Comparison of ENCODE assay signal across 14 cellular contexts in genomic region chr14:75978249-75978731, GRCh38. TPM values are rescaled to one million over a fixed set of nuclear protein-coding genes. Genes with fewer than 3 reads are reported as not detected.
A peak's percentile ranks its signal among the peaks of the same experiment; 100 is the strongest.
DNase-seq lines count a peak whose midpoint lies in the region; ATAC-seq, FAIRE-seq and TF ChIP-seq lines count a peak whose summit lies in the region.
"Had no signal": no experiment of that assay in that cellular context is flagged by ENCODE, and none has a peak within 500 bp of the region (broad histone marks: within the 10 kb centered on the region; RNA-seq: fewer than 3 reads in every experiment).

No MANE protein-coding gene starts in this region.

- H3K4me1 Mint-ChIP-seq in IgD-negative memory B cell = peaks cover 36 to 40% (median 37%) of the 10 kb centered on the region in 3 donors

- no peaks in the 10 kb centered on the region for H3K79me2 ChIP-seq in GM12878 (ENCODE audit: control insufficient read depth, insufficient read depth, low read length)

- POLR2A ChIA-PET in GM12878 (lab: Charles Lee) = interaction anchor here (1.4 kb wide), 1 partner anchor 72 kb away, joined by 5 read pairs; no protein-coding TSS in a partner anchor

- no peak overlapping the region for H3K9ac ChIP-seq in GM12878 (ENCODE audit: control insufficient read depth, insufficient read depth, low read length)

- intact Hi-C loops in GM12878 (cut with micrococcal nuclease; ENCODE audit: unreplicated experiment) (loop anchor here (10.0 kb wide), 1 partner anchor 803 kb away; the partner anchor contains the start of gene TMED10), psoas muscle (cut with DNase I) (loop anchor here (2.0 to 10.0 kb wide), 3 partner anchors 36 to 173 kb away; no protein-coding TSS in a partner anchor)

- TF ChIP-seq RAD21 in GM12878 (IDR thresholded peaks at IDR 0.05; ENCODE audit: insufficient read depth, low read depth, low read length) = no peak

- peaks cover 6% of the 10 kb centered on the region for H3K36me3 Mint-ChIP-seq in IgD-negative memory B cell

- ATAC-seq in GM12878 = no peak
- no peak for ATAC-seq in psoas muscle
- ATAC-seq in GM18873 (IDR thresholded peaks at IDR 0.05; ENCODE audit: low FRiP score, unreplicated experiment) = no peak

- no peak for TF ChIP-seq EP300 in GM12878 (IDR thresholded peaks at IDR 0.05; ENCODE audit: borderline replicate concordance in 1 of 2, control insufficient read depth in 1 of 2, low read depth in 2 of 2, low read length in 2 of 2)

- RAD21 ChIA-PET in GM12878 (lab: Charles Lee; ENCODE audit: unreplicated experiment) = interaction anchor here (0.7 to 11.1 kb wide), 5 partner anchors 72 to 531 kb away, joined by 3 to 179 read pairs (median 3); no protein-coding TSS in a partner anchor

- H3K27ac Mint-ChIP-seq in IgD-negative memory B cell = peak overlapping the region; percentile 41 to 91 (median 74)

- no peak for TF ChIP-seq CTCF in GM12878 (IDR thresholded peaks at IDR 0.05 in 2 of 3, conservative IDR thresholded peaks at IDR 0.05 in 1 of 3; ENCODE audit: control insufficient read depth in 2 of 3, extremely low read depth in 1 of 3, insufficient read depth in 1 of 3, low read depth in 3 of 3, low read length in 3 of 3)
- no peak for TF ChIP-seq CTCF in psoas muscle (IDR thresholded peaks at IDR 0.05)

- no peak for TF ChIP-seq POLR2A in GM12878 (IDR thresholded peaks at IDR 0.05; ENCODE audit: low read depth, low read length)

- H3K36me3 ChIP-seq in GM12878 (ENCODE audit: control insufficient read depth in 2 of 2, insufficient read depth in 2 of 2, low read length in 1 of 2) (no peaks in the 10 kb centered on the region), psoas muscle (ENCODE audit: insufficient read depth in 1 of 2, low read depth in 1 of 2) (no peaks in the 10 kb centered on the region)
- H3K36me3 ChIP-seq: thyroid gland had no signal

- CTCF ChIA-PET in GM12878 (lab: Yijun Ruan, JAX) = interaction anchor here (0.9 to 15.4 kb wide), 9 partner anchors 7 to 298 kb away, joined by 3 to 390 read pairs (median 10); no protein-coding TSS in a partner anchor

- no peaks in the 10 kb centered on the region for H4K20me1 ChIP-seq in GM12878 (ENCODE audit: control insufficient read depth, insufficient read depth)

- H3K4me3 ChIP-seq in GM12878 = no peak overlapping the region
- peak overlapping the region; percentile 79 for H3K4me3 ChIP-seq in psoas muscle
- H3K4me3 ChIP-seq: thyroid gland had no signal

- no peak overlapping the region for H2AFZ ChIP-seq in GM12878 (ENCODE audit: control insufficient read depth, low read depth, low read length)

- 23% methylated on average over 10 of the region's 10 CpGs for WGBS in GM12878 (ENCODE audit: insufficient coverage, insufficient replicate concordance, low lambda C conversion rate, missing lambda C conversion rate)
- 66 to 74% (median 72%) methylated on average over 10 of the region's 10 CpGs for WGBS in psoas muscle, 3 donors

- H3K9me3 ChIP-seq in GM12878 (replicated peaks; ENCODE audit: control insufficient read depth, insufficient read depth, low read length) = no peaks in the 10 kb centered on the region
- H3K9me3 ChIP-seq in psoas muscle = no peaks in the 10 kb centered on the region
- H3K9me3 ChIP-seq: thyroid gland had no signal

- no TSS peak for BruUV-seq in GM12878 (replicated peaks; lab: Mats Ljungman, UMichigan)

- peak overlapping the region; percentile 65 for H3K4me2 ChIP-seq in GM12878 (ENCODE audit: control insufficient read depth, insufficient read depth)

- no peak for FAIRE-seq in GM12878 (lab: Jason Lieb, UNC)

- H3K27me3 ChIP-seq in GM12878 (replicated peaks in 1 of 2; ENCODE audit: control insufficient read depth in 2 of 2, insufficient read depth in 2 of 2, low read length in 1 of 2) (no peaks in the 10 kb centered on the region), psoas muscle (ENCODE audit: insufficient read depth in 3 of 3, low read length in 2 of 3) (no peaks in the 10 kb centered on the region)
- H3K27me3 ChIP-seq: thyroid gland had no signal

- SMC1A ChIA-PET in GM12878 (lab: Charles Lee; ENCODE audit: uncharacterized antibody, unreplicated experiment) = interaction anchor here (0.8 to 13.7 kb wide), 6 partner anchors 9 to 268 kb away, joined by 3 to 190 read pairs (median 4); no protein-coding TSS in a partner anchor

- in situ Hi-C loops in GM12878 (cut with MboI) = no loop called here

- peak; percentile 6 for DNase-seq in NK-92 treated with Interleukin-12 subunit alpha and Interleukin-12 subunit beta, amount 100 ng/mL, for 24 hours (lab: John Stamatoyannopoulos, UW)
- DNase-seq in NK-92 (lab: John Stamatoyannopoulos, UW; ENCODE audit: unreplicated experiment) (no peak), GM12878 (ENCODE audit: low read depth, low spot score) (no peak), psoas muscle (no peak), GM19238 (ENCODE audit: insufficient read length, low spot score) (no peak), dedifferentiated amniotic fluid mesenchymal stem cell (ENCODE audit: extremely low spot score) (no peak)
- DNase-seq: ACHN; activated effector memory CD4-positive, alpha-beta T cell treated with Interleukin-2 at 50 U/mL for 16 hours; effector memory CD4-positive, alpha-beta T cell; KG1; NCI-H774; thyroid gland had no signal

- H3K27ac ChIP-seq in GM12878 (ENCODE audit: control insufficient read depth, insufficient read depth) = no peak overlapping the region
- H3K27ac ChIP-seq in psoas muscle = no peak overlapping the region

- H3K27me3 Mint-ChIP-seq in IgD-negative memory B cell = no peaks in the 10 kb centered on the region

- peaks cover 22% of the 10 kb centered on the region for H3K4me1 ChIP-seq in GM12878 (ENCODE audit: control insufficient read depth, insufficient read depth, low read length)
- peaks cover 25% of the 10 kb centered on the region for H3K4me1 ChIP-seq in psoas muscle

- peak overlapping the region; percentile 35 to 94 (median 52) for H3K4me3 Mint-ChIP-seq in IgD-negative memory B cell

- no peaks in the 10 kb centered on the region for H3K9me3 Mint-ChIP-seq in IgD-negative memory B cell

TF ChIP-seq in GM12878, 131 proteins besides CTCF, POLR2A, EP300 and RAD21:
- no peak for TF ChIP-seq MYC (IDR thresholded peaks at IDR 0.05; ENCODE audit: insufficient read depth, insufficient read length, insufficient replicate concordance, low read length, severe bottlenecking)

RNA-seq across cellular contexts. Expression of gene TGFB3, which starts 3.5 kb away (rescaled TPM):
- 0.43 TPM for polyA plus RNA-seq in IgD-negative memory B cell
- 7.7 and 8.6 TPM in 2 replicates for total RNA-seq in GM12878 (2013; cell fraction: nucleolus; rRNA removed)
- total RNA-seq in GM12878 (2014; rRNA removed) = 0.76 and 0.79 TPM in 2 replicates
- 0.60 and 0.76 TPM in 2 replicates for total RNA-seq in GM12878 (2014; rRNA removed; fragmentation: Illumina TruSeq; extraction: Trizol)
- total RNA-seq in GM12878 (2021) = 1.1 and 2.0 TPM in 2 replicates
- 1.2 TPM for polyA plus RNA-seq in GM12878 (2011; ENCODE audit: low read depth)
- polyA plus RNA-seq in GM12878 (2011; rRNA removed) = 1.9 and 2.6 TPM in 2 replicates
- polyA plus RNA-seq in GM12878 (2011; cell fraction: cytosol; rRNA removed) = 2.4 and 2.5 TPM in 2 replicates
- polyA plus RNA-seq in GM12878 (2011; cell fraction: nucleus; rRNA removed) = 9.2 and 10.7 TPM in 2 replicates
- polyA plus RNA-seq in GM12878 (2012) = 1.5 and 2.0 TPM in 2 replicates
- polyA plus RNA-seq in GM12878 (2014; fragmentation: Illumina TruSeq; extraction: Trizol) = 1.4 TPM in 2 replicates
- polyA plus RNA-seq in GM12878 (2014; fragmentation: Nextera tagmentation; extraction: Ambion mirVana) = under 1 TPM; 0.27 to 0.47 TPM
- 0.56 and 1.3 TPM in 2 replicates for polyA plus RNA-seq in GM12878 (2014; rRNA removed)
- polyA plus RNA-seq in GM12878 (2016; fragmentation: Nextera tagmentation; extraction: Ambion mirVana) = under 1 TPM; 0.50 to 0.86 TPM
- polyA minus RNA-seq in GM12878 (2011; rRNA and poly(A)+ RNA removed) = 1.9 and 12.4 TPM in 2 replicates
- polyA minus RNA-seq in GM12878 (2011; cell fraction: cytosol; rRNA and poly(A)+ RNA removed) = 0.53 TPM in 1 of 2 replicates, not detected in the other
- polyA minus RNA-seq in GM12878 (2011; cell fraction: nucleus; rRNA and poly(A)+ RNA removed) = 1.8 and 3.6 TPM in 2 replicates
- 100 to 1,000 TPM in 3 of 4 donors, 10 to 100 TPM in 1; 32.4 to 196 (median 174) TPM for total RNA-seq in psoas muscle
- polyA plus RNA-seq in psoas muscle = 10 to 100 TPM in 2 of 3 donors, 1 to 10 TPM in 1; 9.0 to 62.7 (median 28.3) TPM

RNA-seq across cellular contexts. Expression of gene IFT43, which starts 7.3 kb away (rescaled TPM):
- polyA plus RNA-seq in IgD-negative memory B cell (13.2 TPM), GM12878 (2011; rRNA removed) (20.6 and 24.8 TPM in 2 replicates), GM12878 (2014; fragmentation: Illumina TruSeq; extraction: Trizol) (8.2 and 10.9 TPM in 2 replicates), GM12878 (2014; fragmentation: Nextera tagmentation; extraction: Ambion mirVana) (10 to 100 TPM; 15.8 to 18.1 TPM), GM12878 (2014; rRNA removed) (9.6 and 12.2 TPM in 2 replicates), GM12878 (2016; fragmentation: Nextera tagmentation; extraction: Ambion mirVana) (10 to 100 TPM; 18.9 to 22.4 TPM), psoas muscle (10 to 100 TPM; 14.2 to 18.5 (median 15.1) TPM)
- 27.0 and 28.8 TPM in 2 replicates for total RNA-seq in GM12878 (2013; cell fraction: nucleolus; rRNA removed)
- total RNA-seq in GM12878 (2014; rRNA removed) (11.2 and 11.9 TPM in 2 replicates), GM12878 (2014; rRNA removed; fragmentation: Illumina TruSeq; extraction: Trizol) (9.3 and 9.6 TPM in 2 replicates), GM12878 (2021) (8.2 and 8.9 TPM in 2 replicates), psoas muscle (10 to 100 TPM; 10.4 to 23.6 (median 17.1) TPM)
- polyA plus RNA-seq in GM12878 (2011; ENCODE audit: low read depth) = 11.8 TPM
- polyA plus RNA-seq in GM12878 (2011; cell fraction: cytosol; rRNA removed) = 20.6 and 21.2 TPM in 2 replicates
- polyA plus RNA-seq in GM12878 (2011; cell fraction: nucleus; rRNA removed) = 25.3 and 28.3 TPM in 2 replicates
- polyA plus RNA-seq in GM12878 (2012) = 10.5 and 11.9 TPM in 2 replicates
- 6.8 and 7.8 TPM in 2 replicates for polyA minus RNA-seq in GM12878 (2011; rRNA and poly(A)+ RNA removed)
- 2.8 and 6.4 TPM in 2 replicates for polyA minus RNA-seq in GM12878 (2011; cell fraction: cytosol; rRNA and poly(A)+ RNA removed)
- polyA minus RNA-seq in GM12878 (2011; cell fraction: nucleus; rRNA and poly(A)+ RNA removed) = 12.0 and 16.3 TPM in 2 replicates
